In the genomic region with DNA sequence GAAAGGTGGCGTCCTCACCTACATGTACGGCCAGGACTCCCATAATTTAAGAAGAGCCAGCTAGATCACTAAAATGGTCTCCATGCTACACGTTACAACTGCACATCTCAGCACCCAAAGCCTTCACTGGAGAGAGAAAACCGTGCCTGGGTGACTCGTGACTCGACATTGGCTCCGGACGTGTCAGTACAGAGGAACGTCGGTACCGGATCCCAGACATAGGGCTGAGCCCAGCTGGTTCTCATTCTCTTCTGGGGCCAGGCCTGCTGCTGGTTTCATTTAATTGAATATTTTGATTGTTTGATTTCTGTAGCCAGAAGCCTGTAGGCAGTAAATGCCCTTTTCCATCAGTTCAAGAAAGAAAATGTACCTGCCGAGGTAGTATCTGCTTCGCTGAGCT, we compare ENCODE assay signal across 8 cellular contexts.
DNase-seq lines count a peak whose midpoint lies in the region; ATAC-seq and TF ChIP-seq lines count a peak whose summit lies in the region.

No MANE protein-coding gene starts in this region.

- H3K36me3 ChIP-seq in sigmoid colon: no peaks in the 10 kb centered on the region

- intact Hi-C loops in sigmoid colon (cut with DNase I): loop anchor here (2.0 to 10.0 kb wide), 5 partner anchors 712 to 1640 kb away; partner anchors contain the start of gene DUSP10

- no peaks in the 10 kb centered on the region for H3K27me3 Mint-ChIP-seq in chondrocyte (ENCODE audit: low read depth)

- peak overlapping the region in 2 of 4 donors; percentile 15 to 22 for H3K4me3 ChIP-seq in sigmoid colon

- H3K27ac ChIP-seq in sigmoid colon: peak overlapping the region; percentile 31 to 64 (median 42)

- no peak for TF ChIP-seq EP300 in sigmoid colon (IDR thresholded peaks at IDR 0.05)

- TF ChIP-seq POLR2A in sigmoid colon (IDR thresholded peaks at IDR 0.05): no peak

- peaks cover 20% of the 10 kb centered on the region for H3K9me3 Mint-ChIP-seq in chondrocyte (ENCODE audit: low read depth)

- H3K4me3 Mint-ChIP-seq in chondrocyte (ENCODE audit: unreplicated experiment): peak overlapping the region; percentile 44

- no peaks in the 10 kb centered on the region for H3K27me3 ChIP-seq in sigmoid colon

- H3K9me3 ChIP-seq in sigmoid colon: peaks cover 0 to 7% (median 3%) of the 10 kb centered on the region in 4 donors

- peaks cover 15% of the 10 kb centered on the region for H3K36me3 Mint-ChIP-seq in chondrocyte (ENCODE audit: low read depth)

- TF ChIP-seq CTCF in chondrocyte (IDR thresholded peaks at IDR 0.05) (no peak), sigmoid colon (IDR thresholded peaks at IDR 0.05) (no peak)

- peaks cover 18% of the 10 kb centered on the region for H3K4me1 Mint-ChIP-seq in chondrocyte (ENCODE audit: low read depth)

- 57 to 65% methylated on average over 13 of the region's 13 CpGs for WGBS in sigmoid colon, 2 donors

- no peak for DNase-seq in chondrocyte (ENCODE audit: low spot score)
- peak; percentile 75 for DNase-seq in sigmoid colon
- DNase-seq in HUDEP-2 (lab: John Stamatoyannopoulos, UW; ENCODE audit: unreplicated experiment in 76 of 76): no peak
- no peak for DNase-seq in mucosa of gallbladder (ENCODE audit: low spot score)

- peak overlapping the region; percentile 90 for H3K27ac Mint-ChIP-seq in chondrocyte (ENCODE audit: unreplicated experiment)

- peaks cover 0 to 14% (median 11%) of the 10 kb centered on the region in 4 donors for H3K4me1 ChIP-seq in sigmoid colon

- ATAC-seq in GM18502 (IDR thresholded peaks at IDR 0.05; ENCODE audit: poor library complexity, unreplicated experiment) (peak; percentile 22), HG03135 (IDR thresholded peaks at IDR 0.05; ENCODE audit: unreplicated experiment) (peak; percentile 10), GM21515 (IDR thresholded peaks at IDR 0.05; ENCODE audit: unreplicated experiment) (no peak), HG03039 (IDR thresholded peaks at IDR 0.05; ENCODE audit: unreplicated experiment) (no peak)

Comparison
In these comparisons a context has a peak if more than half of its experiments do, and no peak if none do; other contexts are left out.
1. ATAC-seq: peak in GM18502 (single experiment) and HG03135 (single experiment); none in GM21515 (single experiment) and HG03039 (single experiment).